ENCODE assay signal across 12 cellular contexts in genomic region chr3:72663429-72663828, GRCh38.
DNase-seq lines count a peak whose midpoint lies in the region; TF ChIP-seq lines count a peak whose summit lies in the region.
"Had no signal": no experiment of that assay in that cellular context is flagged by ENCODE, and none has a peak within 500 bp of the region (broad histone marks: within the 10 kb centered on the region; RNA-seq: fewer than 3 reads in every experiment).

No MANE protein-coding gene starts in this region.

- no peak overlapping the region for H2BK5ac ChIP-seq in neuronal stem cell (ENCODE audit: low read length)

- no peaks in the 10 kb centered on the region for H3K36me3 ChIP-seq in neuronal stem cell (replicated peaks in 1 of 2; ENCODE audit: control insufficient read depth in 2 of 2, insufficient read depth in 2 of 2, low read length in 2 of 2)
- H3K36me3 ChIP-seq: vagina had no signal

- H2AFZ ChIP-seq in neuronal stem cell (ENCODE audit: low read length) = no peak overlapping the region

- no peak overlapping the region for H4K8ac ChIP-seq in neuronal stem cell (ENCODE audit: low read depth, low read length)

- no peak overlapping the region for H2AK5ac ChIP-seq in neuronal stem cell (ENCODE audit: low read depth, low read length)

- no peak overlapping the region for H4K91ac ChIP-seq in neuronal stem cell (ENCODE audit: low read depth, low read length, poor library complexity)

- H3K27me3 ChIP-seq in neuronal stem cell (ENCODE audit: control insufficient read depth in 3 of 3, insufficient read depth in 3 of 3, low read depth in 1 of 3, low read length in 3 of 3) = no peaks in the 10 kb centered on the region
- H3K27me3 ChIP-seq: vagina had no signal

- H3K4me2 ChIP-seq in neuronal stem cell (ENCODE audit: insufficient read depth, low read length, poor library complexity, severe bottlenecking) = no peak overlapping the region

- no peak for TF ChIP-seq CTCF in AG10803 (conservative IDR thresholded peaks at IDR 0.05; ENCODE audit: low read length)

- no peaks in the 10 kb centered on the region for H3K79me1 ChIP-seq in neuronal stem cell (ENCODE audit: low read depth, low read length)

- H3K4me3 ChIP-seq in AG10803 (ENCODE audit: low read length) (no peak overlapping the region), neuronal stem cell (ENCODE audit: low read length in 2 of 2) (no peak overlapping the region)
- H3K4me3 ChIP-seq: vagina had no signal

- H3K4ac ChIP-seq in neuronal stem cell (ENCODE audit: low read length) = no peak overlapping the region

- H3K9me3 ChIP-seq in neuronal stem cell (replicated peaks in 1 of 2; ENCODE audit: control insufficient read depth in 2 of 2, insufficient read depth in 1 of 2, low read depth in 1 of 2, low read length in 2 of 2) = no peaks in the 10 kb centered on the region
- H3K9me3 ChIP-seq: vagina had no signal

- H2BK120ac ChIP-seq in neuronal stem cell (ENCODE audit: low read depth, low read length) = no peak overlapping the region

- H2BK15ac ChIP-seq in neuronal stem cell (ENCODE audit: low read length) = no peak overlapping the region

- no peak overlapping the region for H3K27ac ChIP-seq in neuronal stem cell (replicated peaks; ENCODE audit: low read length)
- H3K27ac ChIP-seq: vagina had no signal

- H3K9ac ChIP-seq in neuronal stem cell (ENCODE audit: low read depth, low read length, poor library complexity) = no peak overlapping the region

- no peak overlapping the region for H3K23ac ChIP-seq in neuronal stem cell (ENCODE audit: low read depth, low read length, poor library complexity)

- H3K18ac ChIP-seq in neuronal stem cell (ENCODE audit: low read length) = no peak overlapping the region

- WGBS in neuronal stem cell (ENCODE audit: extremely low coverage in 2 of 2, insufficient read length in 2 of 2, insufficient replicate concordance in 1 of 2), 2 donors = no CpG with 5 or more reads among the region's 4 CpGs

- no peak overlapping the region for H3K14ac ChIP-seq in neuronal stem cell (ENCODE audit: low read length)

- no peak overlapping the region for H2BK12ac ChIP-seq in neuronal stem cell (ENCODE audit: low read length)

- peaks cover 0 to 3% of the 10 kb centered on the region in 2 donors for H3K4me1 ChIP-seq in neuronal stem cell (ENCODE audit: control insufficient read depth in 2 of 2, insufficient read depth in 1 of 2, low read depth in 1 of 2, low read length in 2 of 2)

- DNase-seq in AG10803 (ENCODE audit: low read depth) (peak; percentile 76), NCI-H1092 (lab: John Stamatoyannopoulos, UW) (peak; percentile 16), RPMI7951 (ENCODE audit: low read depth) (peak; percentile 79), left kidney (ENCODE audit: low read depth, low spot score) (peak; percentile 27), DMS114 treated with DMSO at 0.1 percent for 48 hours (lab: John Stamatoyannopoulos, UW; ENCODE audit: unreplicated experiment) (no peak), neuronal stem cell (ENCODE audit: low spot score) (no peak), kidney tubule cell (ENCODE audit: low spot score) (no peak), activated gamma-delta T cell treated with Interleukin-2 at 50 U/mL for 16 hours (no peak)
- DNase-seq: activated T-cell treated with anti-CD3 and anti-CD28 coated beads for 4 hours, HFFc6, left ventricle myocardium superior had no signal

Comparison
In these comparisons a context has a peak if more than half of its experiments do, and no peak if none do; other contexts are left out.
1. DNase-seq: peak in AG10803 (single experiment), NCI-H1092 (single experiment), RPMI7951 (single experiment) and left kidney (single experiment); none in DMS114 treated with DMSO at 0.1 percent for 48 hours (single experiment), neuronal stem cell (single experiment), kidney tubule cell (single experiment) and activated gamma-delta T cell treated with Interleukin-2 at 50 U/mL for 16 hours (single experiment).